Comparison of ENCODE assay signal across 7 cellular contexts in genomic region chr14:104472536-104473243, GRCh38.
"Had no signal": no experiment of that assay in that cellular context is flagged by ENCODE, and none has a peak within 500 bp of the region (broad histone marks: within the 10 kb centered on the region; RNA-seq: fewer than 3 reads in every experiment).

No MANE protein-coding gene starts in this region.

- FAIRE-seq: H54, K562 had no signal

- H3K4me3 ChIP-seq: GM23248, K562 had no signal

- H3K9me3 Mint-ChIP-seq: H9 had no signal

- H3K27ac ChIP-seq: GM23248 had no signal

- DNase-seq: GM23248, GOT3, HCEC 1CT, IMR-90 had no signal

- H3K9ac ChIP-seq: GM23248 had no signal

- H2AFZ ChIP-seq: GM23248 had no signal
